In genomic region chrX:150581093-150581775, GRCh38 we compare ENCODE assay signal across 1 cellular context.
TF ChIP-seq lines count a peak whose summit lies in the region.

No MANE protein-coding gene starts in this region.

TF ChIP-seq in HCT116, 20 proteins besides CTCF, POLR2A, EP300 and RAD21 (continued from another document):
- no peak for TF ChIP-seq MAX (IDR thresholded peaks at IDR 0.05)
- TF ChIP-seq JUND (IDR thresholded peaks at IDR 0.05), result peak; percentile 47
- no peak for TF ChIP-seq EGR1 (IDR thresholded peaks at IDR 0.05; ENCODE audit: low read depth)
- TF ChIP-seq EZH2 (IDR thresholded peaks at IDR 0.05), result no peak
- TF ChIP-seq SRF (IDR thresholded peaks at IDR 0.05; ENCODE audit: low read depth), result no peak
- TF ChIP-seq POLR2AphosphoS5 (IDR thresholded peaks at IDR 0.05; ENCODE audit: low read depth, low read length), result no peak
